25 cellular contexts compared by ENCODE assay signal in the genomic region with DNA sequence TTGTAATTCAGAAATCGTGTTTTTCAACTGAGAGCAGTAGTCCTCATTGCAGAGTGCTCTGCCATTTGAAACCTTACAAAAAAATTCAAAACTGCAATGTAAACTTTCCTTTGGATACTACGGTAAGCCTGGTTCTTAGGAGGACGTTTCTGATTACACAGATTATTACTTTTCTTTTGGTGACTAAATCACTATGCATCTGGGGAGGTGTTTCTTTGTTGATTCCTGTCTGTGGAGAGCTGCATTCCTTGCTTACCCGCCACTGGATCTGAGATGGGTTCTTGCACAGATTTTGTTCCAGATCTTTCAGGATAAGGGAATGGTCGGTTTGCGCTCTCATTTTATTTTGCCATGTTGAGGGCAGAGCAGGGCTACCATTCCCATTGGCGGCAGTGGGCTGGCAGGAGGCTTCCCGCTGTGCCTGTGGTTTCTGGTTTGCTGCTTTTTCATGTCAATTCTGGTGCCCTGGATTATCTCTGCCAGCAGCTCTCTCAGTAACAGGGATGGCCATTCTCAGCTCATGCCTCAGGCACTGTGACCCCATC.
"Had no signal": no experiment of that assay in that cellular context is flagged by ENCODE, and none has a peak within 500 bp of the region (broad histone marks: within the 10 kb centered on the region; RNA-seq: fewer than 3 reads in every experiment).

No MANE protein-coding gene starts in this region.

- DNase-seq: activated CD4-positive, alpha-beta T cell treated with anti-CD3 and anti-CD28 coated beads, Interleukin-2, amount 10 ng/mL, durations not matched to agents 24 days and 14 days; activated CD4-positive, alpha-beta T cell treated with anti-CD3 and anti-CD28 coated beads, Interleukin-2, amount 50 U/mL, for 4 hours; activated CD8-positive, alpha-beta T cell treated with anti-CD3 and anti-CD28 coated beads, Interleukin-2, amount 10 ng/mL, durations not matched to agents 7 days and 5 days; activated gamma-delta T cell; activated naive CD4-positive, alpha-beta T cell treated with Interleukin-2 at 50 U/mL for 16 hours; activated naive CD8-positive, alpha-beta T cell treated with anti-CD3 and anti-CD28 coated beads, Interleukin-2, amount 10 ng/mL, durations not matched to agents 7 days and 5 days; activated T-cell treated with anti-CD3 and anti-CD28 coated beads, Interleukin-2, amount 50 U/mL, for 24 hours; amygdala; NCI-H1048; NCI-H1105 treated with DMSO at 0.1 percent for 48 hours; NCI-H1436; NCI-H1694; NCI-H1930; NCI-H2081 treated with DMSO at 0.1 percent for 48 hours; NCI-H226; NCI-H446 treated with DMSO at 0.1 percent for 48 hours; NCI-H524; NCI-H69; PC-3; Peyer's patch; Right ventricle myocardium superior; RPMI8226 had no signal

- H3K4me1 ChIP-seq: ascending aorta, Peyer's patch had no signal

- H3K9me3 ChIP-seq: ascending aorta, Peyer's patch had no signal

- H3K27ac ChIP-seq: ascending aorta, cardiac muscle cell, KMS-11, Peyer's patch had no signal

- H3K36me3 ChIP-seq: ascending aorta, cardiac muscle cell, Peyer's patch had no signal

- ATAC-seq: activated CD8-positive, alpha-beta T cell treated with anti-CD3 and anti-CD28 coated beads, Interleukin-2, amount 10 ng/mL, durations not matched to agents 7 days and 5 days; PC-3 had no signal

- H3K4me3 ChIP-seq: ascending aorta, cardiac muscle cell, Peyer's patch had no signal

- H3K27me3 ChIP-seq: ascending aorta, cardiac muscle cell, Peyer's patch had no signal
